In the genomic region with DNA sequence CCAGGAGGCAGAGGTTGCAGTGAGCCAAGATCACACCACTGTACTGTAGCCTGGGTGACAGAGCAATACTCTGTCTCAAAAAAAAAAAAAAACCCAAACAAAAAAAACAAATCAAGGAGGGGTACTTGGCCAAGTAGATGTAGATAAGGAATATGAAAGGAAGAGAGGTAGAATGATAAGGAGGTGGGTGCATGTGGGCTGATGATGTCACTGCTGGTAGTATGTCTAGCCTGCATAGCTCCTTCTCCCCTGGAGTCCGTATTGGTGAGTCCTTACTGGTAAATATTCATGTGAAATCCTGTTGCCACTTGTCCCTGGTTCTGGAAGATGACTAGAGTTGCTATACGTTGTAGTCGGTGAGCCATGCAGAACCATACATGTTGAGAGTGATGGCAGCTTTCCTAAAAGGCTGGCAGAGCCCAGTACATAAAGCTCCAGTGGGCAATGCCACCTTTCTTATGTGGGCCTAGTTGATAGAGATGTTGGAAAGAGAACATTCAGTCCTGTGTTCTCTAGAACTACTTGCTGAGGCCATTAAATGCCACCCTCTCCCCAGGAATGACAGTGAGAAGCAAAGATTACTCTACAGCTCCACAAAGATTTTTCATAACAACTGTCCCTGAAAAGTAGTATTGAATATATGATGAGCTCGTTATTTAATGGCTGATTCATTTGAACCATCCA, we compare ENCODE assay signal across 23 cellular contexts. TPM values are rescaled to one million over a fixed set of nuclear protein-coding genes. Genes with fewer than 3 reads are reported as not detected.
DNase-seq lines count a peak whose midpoint lies in the region; ATAC-seq and TF ChIP-seq lines count a peak whose summit lies in the region.
"Had no signal": no experiment of that assay in that cellular context is flagged by ENCODE, and none has a peak within 500 bp of the region (broad histone marks: within the 10 kb centered on the region; RNA-seq: fewer than 3 reads in every experiment).

No MANE protein-coding gene starts in this region.

- peaks cover 53% of the 10 kb centered on the region for H3K4me1 Mint-ChIP-seq in CD4-positive, alpha-beta T cell (ENCODE audit: low read depth)
- H3K4me1 Mint-ChIP-seq in CD8-positive, alpha-beta memory T cell = peaks cover 53 to 68% (median 63%) of the 10 kb centered on the region in 3 donors
- peaks cover 60 to 66% of the 10 kb centered on the region in 2 donors for H3K4me1 Mint-ChIP-seq in natural killer cell

- no peaks in the 10 kb centered on the region for H3K36me3 Mint-ChIP-seq in CD4-positive, alpha-beta T cell (ENCODE audit: low read depth)
- H3K36me3 Mint-ChIP-seq in CD8-positive, alpha-beta memory T cell = peaks cover 0 to 15% (median 3%) of the 10 kb centered on the region in 3 donors
- no peaks in the 10 kb centered on the region for H3K36me3 Mint-ChIP-seq in natural killer cell
- H3K36me3 Mint-ChIP-seq in activated naive CD4-positive, alpha-beta T cell treated with anti-CD3 and anti-CD28 coated beads, Interleukin-2, amount 50 U/mL, for 72 hours = no peaks in the 10 kb centered on the region

- ATAC-seq in CD4-positive, alpha-beta T cell (ENCODE audit: poor library complexity) = no peak
- no peak for ATAC-seq in natural killer cell
- no peak for ATAC-seq in HG03432 (IDR thresholded peaks at IDR 0.05; ENCODE audit: unreplicated experiment)
- ATAC-seq in activated naive CD4-positive, alpha-beta T cell treated with anti-CD3 and anti-CD28 coated beads, Interleukin-2, amount 50 U/mL, for 72 hours = no peak
- ATAC-seq: activated CD8-positive, alpha-beta memory T cell treated with anti-CD3 and anti-CD28 coated beads, Interleukin-2, amount 10 ng/mL, durations not matched to agents 7 days and 5 days; Panc1; pancreas had no signal

- peaks cover 46% of the 10 kb centered on the region for H3K4me1 ChIP-seq in CD8-positive, alpha-beta memory T cell (ENCODE audit: insufficient read depth, low read length)

- H3K9me3 ChIP-seq in CD4-positive, alpha-beta T cell (ENCODE audit: control insufficient read depth, low read length) = no peaks in the 10 kb centered on the region
- H3K9me3 ChIP-seq in CD8-positive, alpha-beta memory T cell (ENCODE audit: low read length) = no peaks in the 10 kb centered on the region
- H3K9me3 ChIP-seq: pancreas, tibial nerve had no signal

- DNase-seq in CD4-positive, alpha-beta T cell = no peak
- DNase-seq in CD8-positive, alpha-beta memory T cell = no peak
- DNase-seq in natural killer cell (no peak), posterior cingulate gyrus (no peak)
- DNase-seq in activated naive CD4-positive, alpha-beta T cell treated with anti-CD3 and anti-CD28 coated beads, Interleukin-2, amount 50 U/mL, for 72 hours (ENCODE audit: low spot score in 2 of 2) = no peak
- DNase-seq: activated CD8-positive, alpha-beta memory T cell treated with anti-CD3 and anti-CD28 coated beads, Interleukin-2, amount 10 ng/mL, durations not matched to agents 7 days and 5 days; COR-L47; foreskin melanocyte; hypothalamus; KG1; NCI-H1694 treated with DMSO at 0.1 percent for 48 hours; pancreas; stimulated activated naive CD4-positive, alpha-beta T cell; T1000 had no signal

- no peaks in the 10 kb centered on the region for H3K27me3 Mint-ChIP-seq in CD4-positive, alpha-beta T cell
- H3K27me3 Mint-ChIP-seq in CD8-positive, alpha-beta memory T cell = no peaks in the 10 kb centered on the region
- no peaks in the 10 kb centered on the region for H3K27me3 Mint-ChIP-seq in natural killer cell (ENCODE audit: low read depth in 2 of 2)
- H3K27me3 Mint-ChIP-seq: activated CD8-positive, alpha-beta memory T cell treated with anti-CD3 and anti-CD28 coated beads, Interleukin-2, amount 10 ng/mL, durations not matched to agents 7 days and 5 days had no signal

- H3K36me3 ChIP-seq in CD8-positive, alpha-beta memory T cell (ENCODE audit: insufficient read depth, low read length) = no peaks in the 10 kb centered on the region
- H3K36me3 ChIP-seq: pancreas, tibial nerve had no signal

- H3K27me3 ChIP-seq in CD4-positive, alpha-beta T cell (ENCODE audit: control insufficient read depth, insufficient read depth, low read length) = no peaks in the 10 kb centered on the region
- H3K27me3 ChIP-seq in CD8-positive, alpha-beta memory T cell (ENCODE audit: insufficient read depth, low read length, poor library complexity, severe bottlenecking) = no peaks in the 10 kb centered on the region
- H3K27me3 ChIP-seq: pancreas, tibial nerve had no signal

- CTCF ChIA-PET in CD4-positive, alpha-beta T cell (lab: Charles Lee) = interaction anchor here (0.7 to 2.9 kb wide), 3 partner anchors 11 to 94 kb away, joined by 3 to 15 read pairs (median 3); a partner anchor contains a TSS
- CTCF ChIA-PET in CD8-positive, alpha-beta memory T cell (lab: Charles Lee) = interaction anchor here (0.9 to 1.6 kb wide), 2 partner anchors 10 to 11 kb away, joined by 3 to 4 read pairs; a partner anchor contains a TSS

- H3K9me3 Mint-ChIP-seq in CD4-positive, alpha-beta T cell = no peaks in the 10 kb centered on the region
- no peaks in the 10 kb centered on the region for H3K9me3 Mint-ChIP-seq in CD8-positive, alpha-beta memory T cell
- H3K9me3 Mint-ChIP-seq in natural killer cell = no peaks in the 10 kb centered on the region
- no peaks in the 10 kb centered on the region for H3K9me3 Mint-ChIP-seq in activated naive CD4-positive, alpha-beta T cell treated with anti-CD3 and anti-CD28 coated beads, Interleukin-2, amount 50 U/mL, for 72 hours

- TF ChIP-seq CTCF in CD4-positive, alpha-beta T cell (IDR thresholded peaks at IDR 0.05) = no peak
- no peak for TF ChIP-seq CTCF in natural killer cell (IDR thresholded peaks at IDR 0.05)

- intact Hi-C loops in CD4-positive, alpha-beta T cell (cut with DNase I, micrococcal nuclease) = no loop called here
- intact Hi-C loops in natural killer cell (cut with micrococcal nuclease) = no loop called here
- intact Hi-C loops in posterior cingulate gyrus (cut with DNase I) = no loop called here

- H3K4me3 ChIP-seq in CD8-positive, alpha-beta memory T cell (ENCODE audit: low read length) = no peak overlapping the region
- H3K4me3 ChIP-seq: pancreas, tibial nerve had no signal

- peak overlapping the region; percentile 55 for H3K27ac Mint-ChIP-seq in CD4-positive, alpha-beta T cell
- H3K27ac Mint-ChIP-seq in CD8-positive, alpha-beta memory T cell = peak overlapping the region in 7 of 8 donors; percentile 5 to 87 (median 43)
- peak overlapping the region; percentile 69 to 79 for H3K27ac Mint-ChIP-seq in natural killer cell
- no peak overlapping the region for H3K27ac Mint-ChIP-seq in activated naive CD4-positive, alpha-beta T cell treated with anti-CD3 and anti-CD28 coated beads, Interleukin-2, amount 50 U/mL, for 72 hours
- H3K27ac Mint-ChIP-seq: activated CD8-positive, alpha-beta memory T cell treated with anti-CD3 and anti-CD28 coated beads, Interleukin-2, amount 10 ng/mL, durations not matched to agents 7 days and 5 days had no signal

- POLR2A ChIA-PET in CD4-positive, alpha-beta T cell (lab: Charles Lee) = interaction anchor here (0.7 to 6.7 kb wide), 2 partner anchors 9 to 13 kb away, joined by 3 to 47 read pairs; a partner anchor contains a TSS
- POLR2A ChIA-PET in CD8-positive, alpha-beta memory T cell (lab: Charles Lee) = interaction anchor here (1.0 kb wide), 1 partner anchor 10 kb away, joined by 6 read pairs; a partner anchor contains a TSS

- H3K4me3 Mint-ChIP-seq in CD4-positive, alpha-beta T cell = no peak overlapping the region
- H3K4me3 Mint-ChIP-seq in CD8-positive, alpha-beta memory T cell = peak overlapping the region in 2 of 7 donors; percentile 42 to 66
- no peak overlapping the region for H3K4me3 Mint-ChIP-seq in natural killer cell
- H3K4me3 Mint-ChIP-seq: activated CD8-positive, alpha-beta memory T cell treated with anti-CD3 and anti-CD28 coated beads, Interleukin-2, amount 10 ng/mL, durations not matched to agents 7 days and 5 days had no signal

- H3K27ac ChIP-seq in CD4-positive, alpha-beta T cell (ENCODE audit: low read depth, low read length) = no peak overlapping the region
- no peak overlapping the region for H3K27ac ChIP-seq in CD8-positive, alpha-beta memory T cell (ENCODE audit: low read depth, low read length)
- peak overlapping the region; percentile 13 for H3K27ac ChIP-seq in cingulate gyrus (ENCODE audit: low read depth, low read length)
- H3K27ac ChIP-seq: epithelial cell of prostate, pancreas had no signal

RNA-seq across cellular contexts. Expression of a gene that starts 11.0 kb away (rescaled TPM):
- total RNA-seq in CD4-positive, alpha-beta T cell = 10 to 100 TPM; 50.9 to 54.4 TPM
- 10 to 100 TPM; 48.7 to 48.8 TPM for total RNA-seq in CD8-positive, alpha-beta memory T cell
- polyA plus RNA-seq in CD8-positive, alpha-beta memory T cell = 5.8 TPM
- 100 to 1,000 TPM; 132 to 156 (median 146) TPM for total RNA-seq in natural killer cell
- 10 to 100 TPM; 19.6 to 27.3 TPM for total RNA-seq in activated naive CD4-positive, alpha-beta T cell treated with anti-CD3 and anti-CD28 coated beads, Interleukin-2, amount 50 U/mL, for 72 hours

RNA-seq across cellular contexts. Expression of a gene that starts 39.2 kb away (rescaled TPM):
- not detected for total RNA-seq in CD4-positive, alpha-beta T cell
- total RNA-seq in CD8-positive, alpha-beta memory T cell = not detected
- polyA plus RNA-seq in CD8-positive, alpha-beta memory T cell = 0.46 TPM
- total RNA-seq in natural killer cell = not detected
- not detected for total RNA-seq in activated naive CD4-positive, alpha-beta T cell treated with anti-CD3 and anti-CD28 coated beads, Interleukin-2, amount 50 U/mL, for 72 hours
- total RNA-seq: activated CD8-positive, alpha-beta memory T cell treated with anti-CD3 and anti-CD28 coated beads, Interleukin-2, amount 10 ng/mL, durations not matched to agents 7 days and 5 days; H4; kidney epithelial cell; pancreas; SK-MEL-5; tibial nerve had no signal
- polyA plus RNA-seq: adipose tissue, pancreas had no signal

Comparison
In these comparisons a context has a peak if more than half of its experiments do, and no peak if none do; other contexts are left out.
1. H3K27ac Mint-ChIP-seq: peak in CD4-positive, alpha-beta T cell (single experiment), CD8-positive, alpha-beta memory T cell (7 of 8) and natural killer cell (2 of 2); none in activated naive CD4-positive, alpha-beta T cell treated with anti-CD3 and anti-CD28 coated beads, Interleukin-2, amount 50 U/mL, for 72 hours (0 of 2).